9 cellular contexts compared by ENCODE assay signal in genomic region chr12:6963016-6963731, GRCh38. TPM values are rescaled to one million over a fixed set of nuclear protein-coding genes. Genes with fewer than 3 reads are reported as not detected.
A peak's percentile ranks its signal among the peaks of the same experiment; 100 is the strongest.
DNase-seq lines count a peak whose midpoint lies in the region; ATAC-seq and TF ChIP-seq lines count a peak whose summit lies in the region.
"Had no signal": no experiment of that assay in that cellular context is flagged by ENCODE, and none has a peak within 500 bp of the region (broad histone marks: within the 10 kb centered on the region; RNA-seq: fewer than 3 reads in every experiment).

No MANE protein-coding gene starts in this region.

- peaks cover 56% of the 10 kb centered on the region for H3K4me1 ChIP-seq in CD4-positive, CD25-positive, alpha-beta regulatory T cell (ENCODE audit: control insufficient read depth, insufficient read depth, low read length, poor library complexity, severe bottlenecking)
- H3K4me1 ChIP-seq in adrenal gland (replicated peaks in 1 of 2) (peaks cover 24 to 42% of the 10 kb centered on the region in 2 donors), mucosa of descending colon (ENCODE audit: low read depth) (peaks cover 30% of the 10 kb centered on the region)

- no peaks in the 10 kb centered on the region for H3K27me3 Mint-ChIP-seq in CD4-positive, CD25-positive, alpha-beta regulatory T cell

- H3K27ac ChIP-seq in CD4-positive, CD25-positive, alpha-beta regulatory T cell (ENCODE audit: insufficient read depth, low read length, poor library complexity, severe bottlenecking): peak overlapping the region; percentile 98
- peak overlapping the region in 3 of 5 donors; percentile 18 to 94 (median 94) for H3K27ac ChIP-seq in adrenal gland

- H3K27ac Mint-ChIP-seq in CD4-positive, CD25-positive, alpha-beta regulatory T cell: peak overlapping the region in 2 of 3 donors; percentile 5 to 99

- no peak for TF ChIP-seq POLR2A in adrenal gland (IDR thresholded peaks at IDR 0.05)

- H3K36me3 ChIP-seq in CD4-positive, CD25-positive, alpha-beta regulatory T cell (ENCODE audit: control insufficient read depth, insufficient read depth, low read length): peaks cover 36% of the 10 kb centered on the region
- H3K36me3 ChIP-seq in adrenal gland (replicated peaks in 1 of 2) (peaks cover 0 to 30% of the 10 kb centered on the region in 2 donors), mucosa of descending colon (ENCODE audit: low read depth) (no peaks in the 10 kb centered on the region)

- ATAC-seq in CD4-positive, CD25-positive, alpha-beta regulatory T cell (ENCODE audit: low read depth in 2 of 2): no peak
- peak; percentile 73 for ATAC-seq in mucosa of descending colon

- peaks cover 27% of the 10 kb centered on the region for H3K36me3 Mint-ChIP-seq in CD4-positive, CD25-positive, alpha-beta regulatory T cell

- peaks cover 9 to 60% (median 37%) of the 10 kb centered on the region in 4 donors for H3K4me1 Mint-ChIP-seq in CD4-positive, CD25-positive, alpha-beta regulatory T cell

- no peak overlapping the region for H3K4me3 ChIP-seq in CD4-positive, CD25-positive, alpha-beta regulatory T cell (ENCODE audit: low read depth, low read length)
- H3K4me3 ChIP-seq in adrenal gland (no peak overlapping the region), mucosa of descending colon (peak overlapping the region; percentile 57)

- TF ChIP-seq CTCF in adrenal gland (IDR thresholded peaks at IDR 0.05) (no peak), mucosa of descending colon (IDR thresholded peaks at IDR 0.05) (no peak)

- no peaks in the 10 kb centered on the region for H3K9me3 ChIP-seq in CD4-positive, CD25-positive, alpha-beta regulatory T cell (ENCODE audit: control insufficient read depth in 2 of 2, low read length in 2 of 2)
- H3K9me3 ChIP-seq in adrenal gland (replicated peaks in 1 of 3): no peaks in the 10 kb centered on the region
- no peaks in the 10 kb centered on the region for H3K9me3 ChIP-seq in mucosa of descending colon

- H3K4me3 Mint-ChIP-seq in CD4-positive, CD25-positive, alpha-beta regulatory T cell: no peak overlapping the region

- no peaks in the 10 kb centered on the region for H3K9me3 Mint-ChIP-seq in CD4-positive, CD25-positive, alpha-beta regulatory T cell

- intact Hi-C loops in adrenal gland (cut with DNase I) (loop anchor here in 1 of 2 donors (10.0 kb wide), 1 partner anchor 152 kb away; no protein-coding TSS in a partner anchor), mucosa of descending colon (cut with DNase I, micrococcal nuclease) (no loop called here), head of caudate nucleus (cut with DNase I) (no loop called here)

- 80 to 90% (median 83%) methylated on average over 22 to 32 of the region's 32 CpGs for WGBS in adrenal gland, 4 donors

- H3K27me3 ChIP-seq in CD4-positive, CD25-positive, alpha-beta regulatory T cell (ENCODE audit: control insufficient read depth, insufficient read depth, low read length): no peaks in the 10 kb centered on the region
- no peaks in the 10 kb centered on the region for H3K27me3 ChIP-seq in adrenal gland

- DNase-seq in CD4-positive, CD25-positive, alpha-beta regulatory T cell: no peak
- peak; percentile 97 for DNase-seq in NCI-H1105 (lab: John Stamatoyannopoulos, UW)
- peak in 4 of 7 donors; percentile 19 to 45 (median 37) for DNase-seq in adrenal gland
- peak; percentile 96 to 97 (median 96) for DNase-seq in mucosa of descending colon
- DNase-seq in AML-193 (lab: John Stamatoyannopoulos, UW): no peak
- DNase-seq in NCI-H446 (lab: John Stamatoyannopoulos, UW): no peak
- no peak for DNase-seq in head of caudate nucleus
- no peak for DNase-seq in NOMO-1 (lab: John Stamatoyannopoulos, UW; ENCODE audit: unreplicated experiment in 2 of 2)

RNA-seq across cellular contexts. Expression of gene PHB2, which starts 7.3 kb away (rescaled TPM):
- total RNA-seq in CD4-positive, CD25-positive, alpha-beta regulatory T cell: 134 TPM
- polyA plus RNA-seq in CD4-positive, CD25-positive, alpha-beta regulatory T cell: 100 to 1,000 TPM; 118 to 134 (median 125) TPM
- total RNA-seq in adrenal gland: 100 to 1,000 TPM; 158 to 344 (median 227) TPM
- polyA plus RNA-seq in adrenal gland: 100 to 1,000 TPM; 128 to 222 (median 131) TPM
- 100 to 1,000 TPM; 204 to 266 (median 209) TPM for total RNA-seq in mucosa of descending colon

RNA-seq across cellular contexts. Expression of gene EMG1, which starts 7.5 kb away (rescaled TPM):
- 44.1 TPM for total RNA-seq in CD4-positive, CD25-positive, alpha-beta regulatory T cell
- polyA plus RNA-seq in CD4-positive, CD25-positive, alpha-beta regulatory T cell: 10 to 100 TPM; 71.8 to 89.4 (median 79.4) TPM
- total RNA-seq in adrenal gland (10 to 100 TPM; 21.9 to 54.4 (median 39.2) TPM), mucosa of descending colon (10 to 100 TPM; 29.6 to 33.7 (median 33.4) TPM)
- 10 to 100 TPM; 14.2 to 43.1 (median 15.6) TPM for polyA plus RNA-seq in adrenal gland

RNA-seq across cellular contexts. Expression of gene PTPN6, which starts 12.0 kb away (rescaled TPM):
- 174 TPM for total RNA-seq in CD4-positive, CD25-positive, alpha-beta regulatory T cell
- polyA plus RNA-seq in CD4-positive, CD25-positive, alpha-beta regulatory T cell: 100 to 1,000 TPM; 261 to 321 (median 291) TPM
- total RNA-seq in adrenal gland (10 to 100 TPM; 24.5 to 86.2 (median 63.5) TPM), mucosa of descending colon (10 to 100 TPM; 37.4 to 61.7 (median 51.7) TPM)
- 100 to 1,000 TPM in 2 of 3 donors, 10 to 100 TPM in 1; 36.2 to 204 (median 127) TPM for polyA plus RNA-seq in adrenal gland

RNA-seq across cellular contexts. Expression of gene C12orf57, which starts 19.4 kb away (rescaled TPM):
- total RNA-seq in CD4-positive, CD25-positive, alpha-beta regulatory T cell: 186 TPM
- polyA plus RNA-seq in CD4-positive, CD25-positive, alpha-beta regulatory T cell: 100 to 1,000 TPM; 310 to 410 (median 340) TPM
- total RNA-seq in adrenal gland (100 to 1,000 TPM; 152 to 505 (median 289) TPM), mucosa of descending colon (100 to 1,000 TPM; 113 to 175 (median 130) TPM)
- polyA plus RNA-seq in adrenal gland: 100 to 1,000 TPM in 2 of 3 donors, 10 to 100 TPM in 1; 58.4 to 335 (median 271) TPM

RNA-seq across cellular contexts. Expression of gene RNU7-1, which starts 19.6 kb away (rescaled TPM):
- total RNA-seq in CD4-positive, CD25-positive, alpha-beta regulatory T cell: not detected
- polyA plus RNA-seq in CD4-positive, CD25-positive, alpha-beta regulatory T cell: not detected
- total RNA-seq in adrenal gland (not detected), mucosa of descending colon (not detected)
- polyA plus RNA-seq in adrenal gland: not detected
- total RNA-seq: RPMI7951 had no signal

Comparison
In these comparisons a context has a peak if more than half of its experiments do, and no peak if none do; other contexts are left out.
1. DNase-seq: peak in NCI-H1105 (single experiment), adrenal gland (4 of 7) and mucosa of descending colon (3 of 3); none in CD4-positive, CD25-positive, alpha-beta regulatory T cell (0 of 3), AML-193 (0 of 2), NCI-H446 (0 of 2), head of caudate nucleus (0 of 42) and NOMO-1 (0 of 2).